8 cellular contexts compared by ENCODE assay signal in genomic region chr14:100246809-100247428, GRCh38. TPM values are rescaled to one million over a fixed set of nuclear protein-coding genes. Genes with fewer than 3 reads are reported as not detected.
DNase-seq lines count a peak whose midpoint lies in the region; ATAC-seq, FAIRE-seq and TF ChIP-seq lines count a peak whose summit lies in the region.

No MANE protein-coding gene starts in this region.

- H3K4me2 ChIP-seq in OCI-LY3 (ENCODE audit: low read length) = peak overlapping the region; percentile 72

- H3K36me3 Mint-ChIP-seq in IgD-negative memory B cell = peaks cover 3% of the 10 kb centered on the region

- H3K79me2 ChIP-seq in OCI-LY3 (ENCODE audit: low read length) = peaks cover 99% of the 10 kb centered on the region

- peaks cover 52% of the 10 kb centered on the region for H3K4me1 ChIP-seq in OCI-LY3 (ENCODE audit: low read length)

- H3K4me3 ChIP-seq in OCI-LY3 (ENCODE audit: low read length) (no peak overlapping the region), MG63 (no peak overlapping the region)

- H3K27ac Mint-ChIP-seq in IgD-negative memory B cell = peak overlapping the region; percentile 11 to 94 (median 49)

- H3K9me3 ChIP-seq in OCI-LY3 (ENCODE audit: insufficient read depth, low read length) = no peaks in the 10 kb centered on the region
- no peaks in the 10 kb centered on the region for H3K9me3 ChIP-seq in MG63

- H3K4me3 Mint-ChIP-seq in IgD-negative memory B cell = peak overlapping the region in 3 of 4 donors; percentile 36 to 70 (median 40)

- peaks cover 59 to 60% (median 60%) of the 10 kb centered on the region in 3 donors for H3K4me1 Mint-ChIP-seq in IgD-negative memory B cell

- no peak for ATAC-seq in HG03571 (IDR thresholded peaks at IDR 0.05; ENCODE audit: unreplicated experiment)

- H3K27me3 Mint-ChIP-seq in IgD-negative memory B cell = no peaks in the 10 kb centered on the region

- TF ChIP-seq CTCF in D721Med (IDR thresholded peaks at IDR 0.05; ENCODE audit: insufficient read depth, missing control alignments) (peak; percentile 63), OCI-LY3 (IDR thresholded peaks at IDR 0.05; ENCODE audit: low read depth, low read length) (peak; percentile 70)

- FAIRE-seq in D721Med (lab: Jason Lieb, UNC) = peak; percentile 35

- peaks cover 22% of the 10 kb centered on the region for H3K36me3 ChIP-seq in OCI-LY3 (replicated peaks; ENCODE audit: low read depth, low read length)
- H3K36me3 ChIP-seq in MG63 = peaks cover 11% of the 10 kb centered on the region

- H3K27me3 ChIP-seq in OCI-LY3 (ENCODE audit: low read depth, low read length) (no peaks in the 10 kb centered on the region), MG63 (no peaks in the 10 kb centered on the region)

- no peak overlapping the region for H3K9ac ChIP-seq in OCI-LY3 (ENCODE audit: low read length)

- peaks cover 77% of the 10 kb centered on the region for H4K20me1 ChIP-seq in OCI-LY3 (ENCODE audit: insufficient read depth, low read length)

- peak; percentile 60 for DNase-seq in D721Med (ENCODE audit: insufficient read length, low spot score)
- DNase-seq in cerebellar nuclear complex (lab: John Stamatoyannopoulos, UW) = peak; percentile 13 to 69
- peak; percentile 54 to 65 for DNase-seq in lung microvascular endothelial cell (ENCODE audit: low read depth in 2 of 2)
- DNase-seq in MG63 = no peak
- DNase-seq in activated gamma-delta T cell (lab: John Stamatoyannopoulos, UW) = no peak

- H3K27ac ChIP-seq in OCI-LY3 (ENCODE audit: low read length) = peak overlapping the region; percentile 47

- H3K9me3 Mint-ChIP-seq in IgD-negative memory B cell = no peaks in the 10 kb centered on the region

- H2AFZ ChIP-seq in OCI-LY3 (ENCODE audit: low read depth, low read length) = no peak overlapping the region

RNA-seq across cellular contexts. Expression of gene YY1, which starts 8.0 kb away (rescaled TPM):
- 17.7 TPM for polyA plus RNA-seq in IgD-negative memory B cell
- 31.6 and 39.3 TPM in 2 replicates for total RNA-seq in lung microvascular endothelial cell
- total RNA-seq in MG63 (2014; rRNA removed; shearing (Covaris generic); ENCODE audit: low replicate concordance) = 34.1 and 45.4 TPM in 2 replicates

RNA-seq across cellular contexts. Expression of gene SLC25A29, which starts 59.3 kb away (rescaled TPM):
- polyA plus RNA-seq in IgD-negative memory B cell = 3.4 TPM
- 39.2 and 70.0 TPM in 2 replicates for total RNA-seq in lung microvascular endothelial cell
- total RNA-seq in MG63 (2014; rRNA removed; shearing (Covaris generic); ENCODE audit: low replicate concordance) = 8.0 and 9.6 TPM in 2 replicates

Comparison
In these comparisons a context has a peak if more than half of its experiments do, and no peak if none do; other contexts are left out.
1. DNase-seq: peak in D721Med (single experiment), cerebellar nuclear complex (2 of 2) and lung microvascular endothelial cell (2 of 2); none in MG63 (single experiment) and activated gamma-delta T cell (single experiment).